In the genomic region with DNA sequence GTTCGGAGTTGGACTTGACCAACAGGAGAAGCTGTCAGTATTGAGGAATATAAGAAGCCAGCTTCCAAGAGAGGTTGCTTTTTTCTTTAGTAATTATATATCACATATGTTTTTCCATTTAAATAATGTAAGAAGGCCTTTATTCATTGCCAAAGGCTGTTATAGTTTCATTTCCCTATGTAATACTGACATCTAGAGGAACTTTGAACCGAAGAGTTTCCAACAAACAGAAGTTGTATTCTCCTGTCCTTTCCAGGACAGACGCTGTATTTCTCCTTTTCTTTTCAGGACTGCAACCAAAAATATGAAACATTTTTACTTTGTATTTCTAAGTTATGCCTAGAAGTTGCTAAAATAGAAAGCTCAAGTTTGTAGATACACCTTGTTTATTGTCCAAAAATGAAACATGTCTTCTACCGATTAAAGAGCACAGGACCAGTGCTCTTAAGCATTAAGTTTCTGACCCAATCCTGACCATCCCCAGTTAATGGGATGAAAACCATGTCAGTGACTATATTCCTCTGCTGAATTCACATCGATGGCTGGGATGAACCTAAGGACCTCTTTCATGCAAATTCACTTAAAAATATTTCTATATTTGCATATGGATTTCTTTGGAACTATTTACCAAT, we compare ENCODE assay signal across 8 cellular contexts. TPM values are rescaled to one million over a fixed set of nuclear protein-coding genes. Genes with fewer than 3 reads are reported as not detected.
DNase-seq lines count a peak whose midpoint lies in the region; ATAC-seq, FAIRE-seq and TF ChIP-seq lines count a peak whose summit lies in the region.

No MANE protein-coding gene starts in this region.

- H3K36me3 ChIP-seq in GM23338 (ENCODE audit: insufficient read depth) (no peaks in the 10 kb centered on the region), H7 (replicated peaks; ENCODE audit: control insufficient read depth, insufficient read depth, low read length) (no peaks in the 10 kb centered on the region)

- H3K9me3 Mint-ChIP-seq in GM23338 = no peaks in the 10 kb centered on the region
- H3K9me3 Mint-ChIP-seq in activated naive CD8-positive, alpha-beta T cell treated with anti-CD3 and anti-CD28 coated beads, Interleukin-2, amount 50 U/mL, for 24 hours = no peaks in the 10 kb centered on the region
- no peaks in the 10 kb centered on the region for H3K9me3 Mint-ChIP-seq in effector memory CD8-positive, alpha-beta T cell

- H3K79me2 ChIP-seq in GM23338 (replicated peaks; ENCODE audit: insufficient read depth) = no peaks in the 10 kb centered on the region

- H3K4me1 ChIP-seq in A549 (no peaks in the 10 kb centered on the region), GM23338 (ENCODE audit: insufficient read depth) (no peaks in the 10 kb centered on the region), foreskin keratinocyte (no peaks in the 10 kb centered on the region)

- H3K4me1 Mint-ChIP-seq in GM23338 = no peaks in the 10 kb centered on the region
- no peaks in the 10 kb centered on the region for H3K4me1 Mint-ChIP-seq in activated naive CD8-positive, alpha-beta T cell treated with anti-CD3 and anti-CD28 coated beads, Interleukin-2, amount 50 U/mL, for 24 hours
- no peaks in the 10 kb centered on the region for H3K4me1 Mint-ChIP-seq in effector memory CD8-positive, alpha-beta T cell (ENCODE audit: low read depth in 2 of 2)

- H2AFZ ChIP-seq in GM23338 = no peak overlapping the region

- 27% methylated on average over 5 of the region's 5 CpGs for WGBS in A549 (ENCODE audit: missing lambda C conversion rate)

- H3K27me3 ChIP-seq in GM23338 (ENCODE audit: insufficient read depth) = no peaks in the 10 kb centered on the region
- H3K27me3 ChIP-seq in foreskin keratinocyte = peaks cover 6% of the 10 kb centered on the region
- H3K27me3 ChIP-seq in H7 (ENCODE audit: control insufficient read depth, insufficient read depth, low read length) = no peaks in the 10 kb centered on the region

- H4K20me1 ChIP-seq in GM23338 (replicated peaks; ENCODE audit: insufficient read depth) = no peaks in the 10 kb centered on the region

- TF ChIP-seq RAD21 in A549 (conservative IDR thresholded peaks at IDR 0.05 in 1 of 2, IDR thresholded peaks at IDR 0.05 in 1 of 2) = peak; percentile 67 to 71

- ATAC-seq in A549 (peak; percentile 59 to 61; a peak in 3 of 6 replicates), GM23338 (no peak; the same call in 2 of the 3 replicates), foreskin keratinocyte (no peak)
- no peak for ATAC-seq in activated naive CD8-positive, alpha-beta T cell treated with anti-CD3 and anti-CD28 coated beads, Interleukin-2, amount 50 U/mL, for 24 hours
- ATAC-seq in effector memory CD8-positive, alpha-beta T cell (replicated peaks) = no peak

- no peak overlapping the region for H3K4me3 ChIP-seq in A549
- H3K4me3 ChIP-seq in GM23338 = no peak overlapping the region
- no peak overlapping the region for H3K4me3 ChIP-seq in H7 (ENCODE audit: insufficient read depth, low read depth, low read length)

- H3K27ac Mint-ChIP-seq in GM23338 = no peak overlapping the region
- H3K27ac Mint-ChIP-seq in activated naive CD8-positive, alpha-beta T cell treated with anti-CD3 and anti-CD28 coated beads, Interleukin-2, amount 50 U/mL, for 24 hours = no peak overlapping the region
- H3K27ac Mint-ChIP-seq in effector memory CD8-positive, alpha-beta T cell = no peak overlapping the region

- no peaks in the 10 kb centered on the region for H3K9me3 ChIP-seq in A549

- 0 out of 2 replicates have a peak, but pooled peaks cover 5% of the 10 kb centered on the region for H3F3A ChIP-seq in GM23338 (replicated peaks; ENCODE audit: low read depth)

- peaks cover 4% of the 10 kb centered on the region for H3K27me3 Mint-ChIP-seq in GM23338 (ENCODE audit: insufficient read depth, low read depth, poor library complexity)
- H3K27me3 Mint-ChIP-seq in activated naive CD8-positive, alpha-beta T cell treated with anti-CD3 and anti-CD28 coated beads, Interleukin-2, amount 50 U/mL, for 24 hours = peaks cover 4% of the 10 kb centered on the region
- peaks cover 18 to 19% of the 10 kb centered on the region in 2 donors for H3K27me3 Mint-ChIP-seq in effector memory CD8-positive, alpha-beta T cell

- TF ChIP-seq EP300 in A549 (IDR thresholded peaks at IDR 0.05) = no peak

- POLR2A ChIA-PET in A549 (lab: Yijun Ruan, JAX) (no interaction called here), RWPE1 (lab: Yijun Ruan, JAX; ENCODE audit: low non-redundant PET) (no interaction called here)

- CTCF ChIA-PET in A549 (lab: Yijun Ruan, JAX) = interaction anchor here (0.6 to 3.8 kb wide), 16 partner anchors 10 to 1210 kb away, joined by 3 to 18 read pairs (median 4); no protein-coding TSS in a partner anchor
- CTCF ChIA-PET in RWPE1 (lab: Yijun Ruan, JAX) = interaction anchor here (0.6 to 0.8 kb wide), 5 partner anchors 75 to 857 kb away, joined by 3 to 4 read pairs (median 3); no protein-coding TSS in a partner anchor

- H3K36me3 Mint-ChIP-seq in GM23338 (ENCODE audit: low read depth) = no peaks in the 10 kb centered on the region
- no peaks in the 10 kb centered on the region for H3K36me3 Mint-ChIP-seq in activated naive CD8-positive, alpha-beta T cell treated with anti-CD3 and anti-CD28 coated beads, Interleukin-2, amount 50 U/mL, for 24 hours (ENCODE audit: low read depth)
- no peaks in the 10 kb centered on the region for H3K36me3 Mint-ChIP-seq in effector memory CD8-positive, alpha-beta T cell (ENCODE audit: insufficient read depth)

- no peak overlapping the region for H3K4me3 Mint-ChIP-seq in GM23338
- no peak overlapping the region for H3K4me3 Mint-ChIP-seq in activated naive CD8-positive, alpha-beta T cell treated with anti-CD3 and anti-CD28 coated beads, Interleukin-2, amount 50 U/mL, for 24 hours
- H3K4me3 Mint-ChIP-seq in effector memory CD8-positive, alpha-beta T cell = no peak overlapping the region

- H3K4me2 ChIP-seq in A549 (no peak overlapping the region), GM23338 (no peak overlapping the region)

- H3K27ac ChIP-seq in A549 (no peak overlapping the region), GM23338 (ENCODE audit: low read depth) (no peak overlapping the region), RWPE1 (no peak overlapping the region), foreskin keratinocyte (no peak overlapping the region)

- TF ChIP-seq CTCF in A549 (IDR thresholded peaks at IDR 0.05) (peak; percentile 63), GM23338 (conservative IDR thresholded peaks at IDR 0.05; ENCODE audit: low read depth in 2 of 2) (peak; percentile 62 to 72), RWPE1 (conservative IDR thresholded peaks at IDR 0.05; ENCODE audit: low read depth) (peak; percentile 34), foreskin keratinocyte (conservative IDR thresholded peaks at IDR 0.05) (peak; percentile 68)

- FAIRE-seq in A549 (lab: Jason Lieb, UNC) = no peak

- no peaks in the 10 kb centered on the region for H3K9me2 ChIP-seq in GM23338 (ENCODE audit: insufficient read depth)

- peak in 1 of 2 experiments; percentile 10 for DNase-seq in A549 (ENCODE audit: low read depth in 1 of 2, low spot score in 1 of 2)
- DNase-seq in GM23338 (ENCODE audit: low spot score) = peak; percentile 53
- no peak for DNase-seq in RWPE1 (ENCODE audit: low spot score)
- DNase-seq in foreskin keratinocyte = peak in 1 of 2 donors; percentile 18
- DNase-seq in H7 = no peak
- no peak for DNase-seq in activated naive CD8-positive, alpha-beta T cell treated with anti-CD3 and anti-CD28 coated beads, Interleukin-2, amount 50 U/mL, for 24 hours
- DNase-seq in cortex of kidney (lab: John Stamatoyannopoulos, UW) = no peak
- DNase-seq in effector memory CD8-positive, alpha-beta T cell = no peak

- TF ChIP-seq POLR2A in A549 (IDR thresholded peaks at IDR 0.05; ENCODE audit: low read length) = no peak

TF ChIP-seq in A549, 52 proteins besides CTCF, POLR2A, EP300 and RAD21 (continues in another document):
- TF ChIP-seq RFX5 (IDR thresholded peaks at IDR 0.05) = no peak
- no peak for TF ChIP-seq CBX2 (IDR thresholded peaks at IDR 0.05; ENCODE audit: borderline replicate concordance, low read depth)
- no peak for TF ChIP-seq GATA3 (IDR thresholded peaks at IDR 0.05; ENCODE audit: borderline replicate concordance)
- TF ChIP-seq, protein P1, sequence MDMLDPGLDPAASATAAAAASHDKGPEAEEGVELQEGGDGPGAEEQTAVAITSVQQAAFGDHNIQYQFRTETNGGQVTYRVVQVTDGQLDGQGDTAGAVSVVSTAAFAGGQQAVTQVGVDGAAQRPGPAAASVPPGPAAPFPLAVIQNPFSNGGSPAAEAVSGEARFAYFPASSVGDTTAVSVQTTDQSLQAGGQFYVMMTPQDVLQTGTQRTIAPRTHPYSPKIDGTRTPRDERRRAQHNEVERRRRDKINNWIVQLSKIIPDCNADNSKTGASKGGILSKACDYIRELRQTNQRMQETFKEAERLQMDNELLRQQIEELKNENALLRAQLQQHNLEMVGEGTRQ (IDR thresholded peaks at IDR 0.05) = no peak

TF ChIP-seq in GM23338, 12 proteins besides CTCF, POLR2A, EP300 and RAD21 (continues in another document):
- TF ChIP-seq EZH2 (IDR thresholded peaks at IDR 0.05; ENCODE audit: low read depth, unreplicated experiment) = no peak

RNA-seq across cellular contexts. Expression of a gene that starts 55.1 kb away (rescaled TPM):
- polyA plus RNA-seq in A549 (2011; rRNA removed) (0.21 and 0.32 TPM in 2 replicates), A549 (2017; fragmentation: RNase III; extraction: RNeasy Plus Mini Kit Qiagen cat#74134 plus additional on column Dnase treatment) (0.14 to 0.16 TPM (median 0.14 TPM) in 3 replicates), GM23338 (2016; fragmentation: Nextera tagmentation; extraction: Ambion mirVana) (0.03 TPM in 2 replicates), foreskin keratinocyte (0.08 and 0.09 TPM in 2 replicates)
- 0.03 TPM in 2 replicates for polyA plus RNA-seq in A549 (2012; cell fraction: cytosol; rRNA removed)
- 0.05 and 0.10 TPM in 2 replicates for polyA plus RNA-seq in A549 (2012; cell fraction: nucleus; rRNA removed)
- polyA minus RNA-seq in A549 (2011; rRNA and poly(A)+ RNA removed) = 0.10 and 0.21 TPM in 2 replicates
- total RNA-seq in GM23338 (2014; rRNA removed; shearing (Covaris generic)) = 0.12 and 0.17 TPM in 2 replicates
- 0.24 and 0.28 TPM in 2 replicates for total RNA-seq in foreskin keratinocyte
- total RNA-seq in H7 (2014; rRNA removed; shearing (Covaris generic)) = 0.03 and 0.07 TPM in 2 replicates

Comparison
In these comparisons a context has a peak if more than half of its experiments do, and no peak if none do; other contexts are left out.
1. ATAC-seq: peak in A549 (2 of 2); none in GM23338 (single experiment), foreskin keratinocyte (single experiment), activated naive CD8-positive, alpha-beta T cell treated with anti-CD3 and anti-CD28 coated beads, Interleukin-2, amount 50 U/mL, for 24 hours (single experiment) and effector memory CD8-positive, alpha-beta T cell (single experiment).
2. Peak in every context shown above with its lines, with median percentiles within 50 percentile points of each other: CTCF ChIP-seq.